Comparison of ENCODE assay signal across 8 cellular contexts in the genomic region with DNA sequence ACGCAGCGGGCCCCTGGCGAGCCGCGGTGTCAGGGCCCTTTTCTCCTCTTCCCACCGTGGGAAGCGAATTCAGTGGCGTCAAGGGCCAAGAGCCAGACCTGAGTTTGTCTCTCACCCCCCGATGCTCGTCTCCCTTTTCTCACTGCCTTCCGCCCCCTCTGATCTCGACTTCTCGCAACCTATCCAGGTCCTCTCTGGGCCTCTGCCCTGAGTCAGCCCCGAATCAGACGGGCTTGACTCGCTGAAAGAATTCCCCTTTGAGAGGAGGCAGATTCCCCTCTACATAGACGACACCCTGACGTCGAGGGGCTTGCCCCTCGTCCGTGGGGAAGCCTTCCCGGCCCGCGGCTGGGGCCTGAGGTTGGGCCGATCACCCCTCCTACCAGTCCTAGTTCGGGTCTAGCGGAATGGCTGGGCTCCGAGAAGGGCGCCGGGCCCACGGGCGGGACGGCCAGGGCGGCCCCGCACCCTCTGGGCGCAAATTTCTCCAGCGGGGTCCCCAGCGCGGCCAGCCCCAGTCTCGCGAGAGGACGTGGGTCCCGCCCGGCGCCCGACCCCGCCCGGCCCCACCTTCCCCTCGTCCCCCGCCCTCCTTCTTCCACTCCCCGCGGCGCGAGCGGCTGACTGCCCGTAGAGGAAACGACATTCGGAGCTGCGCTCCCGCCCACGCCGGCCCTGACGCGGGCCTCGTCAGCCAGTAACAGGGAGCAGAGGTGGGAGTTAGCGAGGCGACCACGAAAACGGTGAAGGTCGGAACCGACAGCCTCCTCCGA. TPM values are rescaled to one million over a fixed set of nuclear protein-coding genes. Genes with fewer than 3 reads are reported as not detected.
DNase-seq lines count a peak whose midpoint lies in the region; ATAC-seq and TF ChIP-seq lines count a peak whose summit lies in the region.

A gene with protein sequence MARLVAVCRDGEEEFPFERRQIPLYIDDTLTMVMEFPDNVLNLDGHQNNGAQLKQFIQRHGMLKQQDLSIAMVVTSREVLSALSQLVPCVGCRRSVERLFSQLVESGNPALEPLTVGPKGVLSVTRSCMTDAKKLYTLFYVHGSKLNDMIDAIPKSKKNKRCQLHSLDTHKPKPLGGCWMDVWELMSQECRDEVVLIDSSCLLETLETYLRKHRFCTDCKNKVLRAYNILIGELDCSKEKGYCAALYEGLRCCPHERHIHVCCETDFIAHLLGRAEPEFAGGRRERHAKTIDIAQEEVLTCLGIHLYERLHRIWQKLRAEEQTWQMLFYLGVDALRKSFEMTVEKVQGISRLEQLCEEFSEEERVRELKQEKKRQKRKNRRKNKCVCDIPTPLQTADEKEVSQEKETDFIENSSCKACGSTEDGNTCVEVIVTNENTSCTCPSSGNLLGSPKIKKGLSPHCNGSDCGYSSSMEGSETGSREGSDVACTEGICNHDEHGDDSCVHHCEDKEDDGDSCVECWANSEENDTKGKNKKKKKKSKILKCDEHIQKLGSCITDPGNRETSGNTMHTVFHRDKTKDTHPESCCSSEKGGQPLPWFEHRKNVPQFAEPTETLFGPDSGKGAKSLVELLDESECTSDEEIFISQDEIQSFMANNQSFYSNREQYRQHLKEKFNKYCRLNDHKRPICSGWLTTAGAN (plus strand): TSS at position 600 of the 773 bp plus-strand sequence. CDS start 806 bp downstream, outside the sequence.

- peak; percentile 80 for TF ChIP-seq POLR2A in erythroblast (IDR thresholded peaks at IDR 0.05; ENCODE audit: low read length)

- DNase-seq in DMS153 (lab: John Stamatoyannopoulos, UW) (peak; percentile 86), Panc1 (ENCODE audit: low read depth, low spot score) (no peak), erythroblast (lab: John Stamatoyannopoulos, UW) (peak; percentile 93 to 96)
- DNase-seq in activated T-cell treated with anti-CD3 and anti-CD28 coated beads, Interleukin-2, amount 50 U/mL, for 24 hours: peak; percentile 92
- peak; percentile 70 to 80 for DNase-seq in stimulated activated CD8-positive, alpha-beta memory T cell treated with anti-CD3 and anti-CD28 coated beads, Interleukin-4, amount 100 ng/mL, for 4 hours (ENCODE audit: low read depth in 2 of 2, low spot score in 1 of 2)

- H3K27me3 Mint-ChIP-seq in activated T-cell treated with anti-CD3 and anti-CD28 coated beads, Interleukin-2, amount 50 U/mL, for 24 hours: no peaks in the 10 kb centered on the region

- no peaks in the 10 kb centered on the region for H3K27me3 ChIP-seq in KMS-11 (ENCODE audit: insufficient read depth, low read depth)
- H3K27me3 ChIP-seq in Panc1 (ENCODE audit: control insufficient read depth, insufficient read depth, low read length): no peaks in the 10 kb centered on the region
- H3K27me3 ChIP-seq in mucosa of stomach (ENCODE audit: control insufficient read depth, insufficient read depth, low read length): no peaks in the 10 kb centered on the region

- peak within 1 kb of the TSS; percentile 96 for H2AFZ ChIP-seq in KMS-11 (ENCODE audit: low read depth)

- H3K27ac Mint-ChIP-seq in activated T-cell treated with anti-CD3 and anti-CD28 coated beads, Interleukin-2, amount 50 U/mL, for 24 hours: peak within 1 kb of the TSS; percentile 98

- H3K79me2 ChIP-seq in KMS-11 (ENCODE audit: insufficient read depth, low read depth): peaks cover 55% of the 10 kb centered on the region

- peak within 1 kb of the TSS; percentile 96 for H3K4me3 Mint-ChIP-seq in activated T-cell treated with anti-CD3 and anti-CD28 coated beads, Interleukin-2, amount 50 U/mL, for 24 hours

- H3K9me3 Mint-ChIP-seq in activated T-cell treated with anti-CD3 and anti-CD28 coated beads, Interleukin-2, amount 50 U/mL, for 24 hours: no peaks in the 10 kb centered on the region

- peak within 1 kb of the TSS; percentile 91 for H3K27ac ChIP-seq in KMS-11
- peak within 1 kb of the TSS; percentile 94 for H3K27ac ChIP-seq in Panc1 (ENCODE audit: low read length)

- peaks cover 47% of the 10 kb centered on the region for H3K4me1 Mint-ChIP-seq in activated T-cell treated with anti-CD3 and anti-CD28 coated beads, Interleukin-2, amount 50 U/mL, for 24 hours (ENCODE audit: low read depth)

- ATAC-seq in GM21723 (IDR thresholded peaks at IDR 0.05; ENCODE audit: unreplicated experiment): peak; percentile 56
- ATAC-seq in Panc1: peak; percentile 82

- TF ChIP-seq CTCF in KMS-11 (conservative IDR thresholded peaks at IDR 0.05; ENCODE audit: low read depth, low read length) (no peak), Panc1 (IDR thresholded peaks at IDR 0.05) (no peak)

- intact Hi-C loops in Panc1 (cut with micrococcal nuclease; ENCODE audit: unreplicated experiment): no loop called here

- CTCF ChIA-PET in Panc1 (lab: Charles Lee): no interaction called here

- TSS peak; percentile 89 for BruUV-seq in Panc1 (replicated peaks; lab: Mats Ljungman, UMichigan)

- H3K4me1 ChIP-seq in KMS-11 (ENCODE audit: low read depth, poor library complexity, severe bottlenecking): peaks cover 41% of the 10 kb centered on the region
- peaks cover 10% of the 10 kb centered on the region for H3K4me1 ChIP-seq in Panc1 (ENCODE audit: control insufficient read depth, insufficient read depth, low read length)
- H3K4me1 ChIP-seq in mucosa of stomach (ENCODE audit: control insufficient read depth, insufficient read depth, low read length): peaks cover 16% of the 10 kb centered on the region

- H3K9ac ChIP-seq in KMS-11: peak within 1 kb of the TSS; percentile 87
- peak within 1 kb of the TSS; percentile 100 for H3K9ac ChIP-seq in mucosa of stomach (ENCODE audit: low read length)

- H3K36me3 Mint-ChIP-seq in activated T-cell treated with anti-CD3 and anti-CD28 coated beads, Interleukin-2, amount 50 U/mL, for 24 hours (ENCODE audit: low read depth): peaks cover 62% of the 10 kb centered on the region

- POLR2A ChIA-PET in Panc1 (lab: Charles Lee): no interaction called here

- no peaks in the 10 kb centered on the region for H3K9me3 ChIP-seq in Panc1 (ENCODE audit: control insufficient read depth, insufficient read depth, low read depth, low read length)
- no peaks in the 10 kb centered on the region for H3K9me3 ChIP-seq in mucosa of stomach (ENCODE audit: control insufficient read depth, low read length)

- H3K36me3 ChIP-seq in KMS-11 (ENCODE audit: insufficient read depth): no peaks in the 10 kb centered on the region
- H3K36me3 ChIP-seq in Panc1 (ENCODE audit: control insufficient read depth, insufficient read depth, low read length): peaks cover 9% of the 10 kb centered on the region
- H3K36me3 ChIP-seq in mucosa of stomach (ENCODE audit: control insufficient read depth, insufficient read depth, low read length): no peaks in the 10 kb centered on the region

- in situ Hi-C loops in Panc1 (cut with HindIII; ENCODE audit: low pct_unique_long_range_greater_than_20kb, low sequenced_read_pairs): no loop called here

- peaks cover 3% of the 10 kb centered on the region for H4K20me1 ChIP-seq in KMS-11 (ENCODE audit: insufficient read depth)

- H3K4me3 ChIP-seq in KMS-11 (IDR thresholded peaks at IDR 0.05; ENCODE audit: insufficient read depth, low read depth, low read length): no peak within 1 kb of the TSS
- peak within 1 kb of the TSS; percentile 90 to 91 for H3K4me3 ChIP-seq in Panc1 (ENCODE audit: low read depth in 2 of 2, low read length in 2 of 2)
- peak within 1 kb of the TSS; percentile 95 for H3K4me3 ChIP-seq in mucosa of stomach (ENCODE audit: low read length)

- H3K4me2 ChIP-seq in KMS-11: peak within 1 kb of the TSS; percentile 97

RNA-seq across cellular contexts. Expression of the gene that starts here (rescaled TPM):
- 57.2 TPM for total RNA-seq in Panc1 (2021; ENCODE audit: unreplicated experiment)
- polyA plus RNA-seq in Panc1 (2012; ENCODE audit: insufficient read length): 33.5 TPM
